ENCODE assay signal across 21 cellular contexts in the genomic region with DNA sequence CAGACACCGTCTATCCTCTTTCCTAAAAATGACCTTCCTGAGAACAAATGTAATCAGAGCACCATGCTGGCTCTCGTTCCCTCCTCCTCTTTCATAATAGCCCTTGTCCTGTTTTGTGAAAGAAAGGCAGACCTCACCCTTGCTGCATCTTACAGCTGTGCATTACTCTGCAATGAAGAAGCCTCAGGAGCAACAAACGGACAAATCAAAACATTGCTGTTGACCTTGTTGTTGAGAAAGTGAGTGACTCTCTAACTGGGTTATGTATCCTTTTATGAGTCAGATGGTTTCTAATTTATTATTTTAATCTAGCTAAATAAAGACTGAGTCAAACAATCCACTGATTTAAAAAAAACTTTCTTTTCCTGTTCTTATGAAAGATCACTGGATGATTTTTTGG.
DNase-seq lines count a peak whose midpoint lies in the region; ATAC-seq and TF ChIP-seq lines count a peak whose summit lies in the region.
"Had no signal": no experiment of that assay in that cellular context is flagged by ENCODE, and none has a peak within 500 bp of the region (broad histone marks: within the 10 kb centered on the region; RNA-seq: fewer than 3 reads in every experiment).

No MANE protein-coding gene starts in this region.

- H3K27ac ChIP-seq in RWPE2 (ENCODE audit: poor library complexity, severe bottlenecking), result no peak overlapping the region
- H3K27ac ChIP-seq: ovary, spleen had no signal

- TF ChIP-seq CTCF in RWPE2 (IDR thresholded peaks at IDR 0.05; ENCODE audit: poor library complexity, severe bottlenecking) (no peak), omental fat pad (IDR thresholded peaks at IDR 0.05) (no peak)

- ATAC-seq in RWPE2 (ENCODE audit: low read depth) (peak; percentile 97), omental fat pad (ENCODE audit: low FRiP score) (peak; percentile 73), HG03175 (IDR thresholded peaks at IDR 0.05; ENCODE audit: unreplicated experiment) (no peak), left lobe of liver (no peak), GM18502 (IDR thresholded peaks at IDR 0.05; ENCODE audit: poor library complexity, unreplicated experiment) (no peak)
- ATAC-seq: activated CD8-positive, alpha-beta memory T cell treated with anti-CD3 and anti-CD28 coated beads, Interleukin-2, amount 10 ng/mL, durations not matched to agents 7 days and 5 days; GM12878; stimulated activated naive CD8-positive, alpha-beta T cell treated with anti-CD3 and anti-CD28 coated beads, Interleukin-15, Interleukin-2, amounts not matched to agents 100 U/mL and 50 U/mL, for 24 hours; WTC11 had no signal

- DNase-seq in EH (ENCODE audit: low read depth) (peak; percentile 34), RWPE2 (ENCODE audit: low spot score) (no peak), fibroblast of gingiva (ENCODE audit: low read depth) (peak; percentile 97), omental fat pad (ENCODE audit: low spot score) (no peak), NCI-H2107 treated with DMSO at 0.1 percent for 48 hours (lab: John Stamatoyannopoulos, UW; ENCODE audit: unreplicated experiment) (no peak), left lobe of liver (ENCODE audit: low spot score) (no peak)
- DNase-seq: activated CD8-positive, alpha-beta memory T cell treated with anti-CD3 and anti-CD28 coated beads, Interleukin-2, amount 10 ng/mL, durations not matched to agents 7 days and 5 days; activated naive CD4-positive, alpha-beta T cell treated with anti-CD3 and anti-CD28 coated beads for 36 hours; CD4-positive, alpha-beta memory T cell; central memory CD4-positive, alpha-beta T cell; head of caudate nucleus; Kasumi-1; NCI-H187 treated with DMSO at 0.1 percent for 48 hours; NCI-H524 treated with DMSO at 0.1 percent for 48 hours; ovary; spleen; stimulated activated naive CD8-positive, alpha-beta T cell treated with anti-CD3 and anti-CD28 coated beads, Interleukin-15, Interleukin-2, amounts not matched to agents 100 U/mL and 50 U/mL, for 24 hours had no signal

- no peaks in the 10 kb centered on the region for H3K36me3 ChIP-seq in RWPE2 (ENCODE audit: low read depth)
- H3K36me3 ChIP-seq: ovary, spleen had no signal

- no peak overlapping the region for H3K4me3 ChIP-seq in RWPE2 (ENCODE audit: severe bottlenecking)
- H3K4me3 ChIP-seq: GM12878, ovary, spleen had no signal

- no peaks in the 10 kb centered on the region for H3K4me1 ChIP-seq in RWPE2 (ENCODE audit: insufficient read depth, poor library complexity, severe bottlenecking)
- H3K4me1 ChIP-seq: spleen had no signal

- H3K27me3 ChIP-seq in RWPE2 (ENCODE audit: insufficient read depth, poor library complexity, severe bottlenecking), result no peaks in the 10 kb centered on the region
- H3K27me3 ChIP-seq: ovary, spleen had no signal

- no peaks in the 10 kb centered on the region for H3K9me3 ChIP-seq in RWPE2 (ENCODE audit: severe bottlenecking)
- H3K9me3 ChIP-seq: ovary, spleen had no signal

Comparison
In these comparisons a context has a peak if more than half of its experiments do, and no peak if none do; other contexts are left out.
1. DNase-seq: peak in EH (single experiment) and fibroblast of gingiva (single experiment); none in RWPE2 (single experiment), omental fat pad (single experiment), NCI-H2107 treated with DMSO at 0.1 percent for 48 hours (single experiment) and left lobe of liver (single experiment).
2. ATAC-seq: peak in RWPE2 (single experiment) and omental fat pad (single experiment); none in HG03175 (single experiment), left lobe of liver (single experiment) and GM18502 (single experiment).